ENCODE assay signal across 13 cellular contexts in the genomic region with DNA sequence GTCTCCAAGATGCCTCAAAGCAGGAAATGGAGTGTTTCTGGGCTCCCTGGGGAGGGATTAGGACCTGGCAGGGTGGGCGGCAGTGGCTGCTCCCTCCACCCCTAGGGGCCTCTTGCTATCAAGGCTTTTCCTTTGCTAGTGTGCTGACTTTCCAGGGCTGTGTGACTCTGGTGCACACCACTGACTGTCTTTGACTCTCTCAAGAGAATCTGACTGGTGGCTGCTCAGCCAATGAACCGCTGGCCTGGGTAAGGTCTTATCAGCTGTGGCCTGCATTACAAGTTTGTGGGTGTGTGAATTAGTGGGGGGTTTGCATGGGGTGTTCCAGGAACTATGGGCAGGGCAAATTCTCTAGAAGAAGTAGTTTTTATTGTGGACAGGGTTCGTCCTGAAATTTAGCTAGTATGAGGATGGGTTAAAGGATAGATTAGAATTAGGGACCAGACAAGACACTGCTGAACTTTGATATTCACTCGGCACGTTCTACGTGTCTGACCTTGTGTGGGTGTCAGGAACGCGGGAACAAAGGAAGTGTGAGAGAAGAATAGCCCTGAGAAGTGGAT. TPM values are rescaled to one million over a fixed set of nuclear protein-coding genes. Genes with fewer than 3 reads are reported as not detected.
DNase-seq lines count a peak whose midpoint lies in the region; ATAC-seq and TF ChIP-seq lines count a peak whose summit lies in the region.
"Had no signal": no experiment of that assay in that cellular context is flagged by ENCODE, and none has a peak within 500 bp of the region (broad histone marks: within the 10 kb centered on the region; RNA-seq: fewer than 3 reads in every experiment).

No MANE protein-coding gene starts in this region.

- no peak for TF ChIP-seq CTCF in osteocyte (IDR thresholded peaks at IDR 0.05)

- DNase-seq in NCI-H82 (lab: John Stamatoyannopoulos, UW) (peak; percentile 35), NCI-H82 treated with DMSO at 0.1 percent for 48 hours (lab: John Stamatoyannopoulos, UW; ENCODE audit: unreplicated experiment) (no peak), erythroblast (lab: John Stamatoyannopoulos, UW) (peak; percentile 96 to 98), osteocyte (ENCODE audit: extremely low spot score, unreplicated experiment) (no peak), NOMO-1 treated with DMSO at 0.1 percent for 48 hours (lab: John Stamatoyannopoulos, UW; ENCODE audit: unreplicated experiment) (no peak), GOT3 (lab: John Stamatoyannopoulos, UW) (no peak)
- DNase-seq in T-helper 2 cell treated with Interferon-gamma antibody and Interleukin-4, amounts not matched to agents 5 μg/mL and 100 μg/mL, for 36 hours (ENCODE audit: low spot score), result peak; percentile 39
- DNase-seq: upper lobe of right lung had no signal

- no peak overlapping the region for H3K27ac Mint-ChIP-seq in T-helper 2 cell treated with Interferon-gamma antibody and Interleukin-4, amounts not matched to agents 5 μg/mL and 100 μg/mL, for 36 hours
- H3K27ac Mint-ChIP-seq in osteocyte (ENCODE audit: unreplicated experiment), result peak overlapping the region; percentile 6
- H3K27ac Mint-ChIP-seq: mesothelial cell of epicardium had no signal

- no peaks in the 10 kb centered on the region for H3K9me3 Mint-ChIP-seq in T-helper 2 cell treated with Interferon-gamma antibody and Interleukin-4, amounts not matched to agents 5 μg/mL and 100 μg/mL, for 36 hours
- H3K9me3 Mint-ChIP-seq in osteocyte (ENCODE audit: unreplicated experiment), result no peaks in the 10 kb centered on the region
- H3K9me3 Mint-ChIP-seq: activated naive CD4-positive, alpha-beta T cell treated with anti-CD3 and anti-CD28 coated beads, Interleukin-2, amount 50 U/mL, for 72 hours; mesothelial cell of epicardium had no signal

- peaks cover 33% of the 10 kb centered on the region for H3K4me1 Mint-ChIP-seq in T-helper 2 cell treated with Interferon-gamma antibody and Interleukin-4, amounts not matched to agents 5 μg/mL and 100 μg/mL, for 36 hours (ENCODE audit: low read depth)
- peaks cover 5% of the 10 kb centered on the region for H3K4me1 Mint-ChIP-seq in osteocyte (ENCODE audit: unreplicated experiment)

- H3K4me3 Mint-ChIP-seq in T-helper 2 cell treated with Interferon-gamma antibody and Interleukin-4, amounts not matched to agents 5 μg/mL and 100 μg/mL, for 36 hours, result no peak overlapping the region
- no peak overlapping the region for H3K4me3 Mint-ChIP-seq in osteocyte (ENCODE audit: unreplicated experiment)
- H3K4me3 Mint-ChIP-seq: mesothelial cell of epicardium had no signal

- H3K27me3 Mint-ChIP-seq in T-helper 2 cell treated with Interferon-gamma antibody and Interleukin-4, amounts not matched to agents 5 μg/mL and 100 μg/mL, for 36 hours (ENCODE audit: low read depth), result no peaks in the 10 kb centered on the region
- no peaks in the 10 kb centered on the region for H3K27me3 Mint-ChIP-seq in osteocyte (ENCODE audit: unreplicated experiment)

- no peak for ATAC-seq in HG03108 (IDR thresholded peaks at IDR 0.05; ENCODE audit: unreplicated experiment)
- ATAC-seq: activated naive CD4-positive, alpha-beta T cell treated with anti-CD3 and anti-CD28 coated beads, Interleukin-2, amount 50 U/mL, for 72 hours; upper lobe of right lung had no signal

- TF ChIP-seq POLR2A in erythroblast (IDR thresholded peaks at IDR 0.05; ENCODE audit: low read length), result peak; percentile 98

- H3K36me3 Mint-ChIP-seq in T-helper 2 cell treated with Interferon-gamma antibody and Interleukin-4, amounts not matched to agents 5 μg/mL and 100 μg/mL, for 36 hours (ENCODE audit: low read depth), result peaks cover 8% of the 10 kb centered on the region
- H3K36me3 Mint-ChIP-seq in osteocyte (ENCODE audit: unreplicated experiment), result no peaks in the 10 kb centered on the region
- H3K36me3 Mint-ChIP-seq: mesothelial cell of epicardium had no signal

RNA-seq across cellular contexts. Expression of a gene that starts 29.5 kb away (rescaled TPM):
- total RNA-seq in osteocyte, result 26.9 and 27.6 TPM in 2 replicates

RNA-seq across cellular contexts. Expression of a gene that starts 29.7 kb away (rescaled TPM):
- 0.83 TPM in 1 of 2 replicates, not detected in the other for total RNA-seq in osteocyte
- total RNA-seq: activated CD8-positive, alpha-beta memory T cell treated with anti-CD3 and anti-CD28 coated beads for 36 hours; activated naive CD4-positive, alpha-beta T cell treated with anti-CD3 and anti-CD28 coated beads, Interleukin-2, amount 50 U/mL, for 72 hours; posterior vena cava; upper lobe of right lung had no signal

Comparison
In these comparisons a context has a peak if more than half of its experiments do, and no peak if none do; other contexts are left out.
1. DNase-seq: peak in NCI-H82 (single experiment), T-helper 2 cell treated with Interferon-gamma antibody and Interleukin-4, amounts not matched to agents 5 μg/mL and 100 μg/mL, for 36 hours (single experiment) and erythroblast (2 of 2); none in NCI-H82 treated with DMSO at 0.1 percent for 48 hours (single experiment), osteocyte (single experiment), NOMO-1 treated with DMSO at 0.1 percent for 48 hours (single experiment) and GOT3 (single experiment).